ENCODE assay signal across 1 cellular context in genomic region chr4:70534886-70535285, GRCh38. TPM values are rescaled to one million over a fixed set of nuclear protein-coding genes. Genes with fewer than 3 reads are reported as not detected.
"Had no signal": no experiment of that assay in that cellular context is flagged by ENCODE, and none has a peak within 500 bp of the region (broad histone marks: within the 10 kb centered on the region; RNA-seq: fewer than 3 reads in every experiment).

No MANE protein-coding gene starts in this region.

RNA-seq across cellular contexts. Expression of gene AMTN, which starts 16.5 kb away (rescaled TPM):
- polyA plus RNA-seq: GM12878 had no signal
